In genomic region chr3:52509753-52510328, GRCh38 we compare ENCODE assay signal across 27 cellular contexts. TPM values are rescaled to one million over a fixed set of nuclear protein-coding genes. Genes with fewer than 3 reads are reported as not detected.
DNase-seq lines count a peak whose midpoint lies in the region; ATAC-seq and TF ChIP-seq lines count a peak whose summit lies in the region.
"Had no signal": no experiment of that assay in that cellular context is flagged by ENCODE, and none has a peak within 500 bp of the region (broad histone marks: within the 10 kb centered on the region; RNA-seq: fewer than 3 reads in every experiment).

No MANE protein-coding gene starts in this region.

- H3K4me1 ChIP-seq in OCI-LY3 (ENCODE audit: low read length), result no peaks in the 10 kb centered on the region
- H3K4me1 ChIP-seq in stomach, result no peaks in the 10 kb centered on the region
- H3K4me1 ChIP-seq: BE2C, left ventricle myocardium inferior, testis had no signal

- H3K9me3 ChIP-seq in OCI-LY3 (ENCODE audit: insufficient read depth, low read length) (no peaks in the 10 kb centered on the region), stomach (no peaks in the 10 kb centered on the region)
- H3K9me3 ChIP-seq: BE2C, left ventricle myocardium inferior, testis had no signal

- no peaks in the 10 kb centered on the region for H3K79me2 ChIP-seq in OCI-LY3 (ENCODE audit: low read length)

- H3K27me3 ChIP-seq in OCI-LY3 (ENCODE audit: low read depth, low read length) (peaks cover 8% of the 10 kb centered on the region; the same call in 1 of the 2 replicates), stomach (no peaks in the 10 kb centered on the region)
- H3K27me3 ChIP-seq: BE2C, testis had no signal

- H3K27ac ChIP-seq in OCI-LY3 (ENCODE audit: low read length) (no peak overlapping the region), stomach (no peak overlapping the region)
- H3K27ac ChIP-seq: coronary artery, GM23248, left ventricle myocardium inferior, testis had no signal

- H3K36me3 Mint-ChIP-seq in Calu3 (ENCODE audit: insufficient read depth, unreplicated experiment), result peaks cover 6% of the 10 kb centered on the region
- H3K36me3 Mint-ChIP-seq: activated CD8-positive, alpha-beta memory T cell treated with anti-CD3 and anti-CD28 coated beads, Interleukin-2, amount 10 ng/mL, durations not matched to agents 7 days and 5 days; CD8-positive, alpha-beta T cell had no signal

- CTCF ChIA-PET in Calu3 (lab: Charles Lee), result no interaction called here

- H3K4me3 Mint-ChIP-seq in Calu3 (ENCODE audit: low read depth, unreplicated experiment), result no peak overlapping the region
- H3K4me3 Mint-ChIP-seq: activated CD8-positive, alpha-beta memory T cell treated with anti-CD3 and anti-CD28 coated beads, Interleukin-2, amount 10 ng/mL, durations not matched to agents 7 days and 5 days; activated T-cell treated with anti-CD3 and anti-CD28 coated beads, Interleukin-2, amount 50 U/mL, for 4 hours; CD8-positive, alpha-beta T cell had no signal

- H3K4me3 ChIP-seq in OCI-LY3 (ENCODE audit: low read length) (no peak overlapping the region), stomach (no peak overlapping the region)
- H3K4me3 ChIP-seq: coronary artery, GM23248, left ventricle myocardium inferior, testis had no signal

- TF ChIP-seq CTCF in Calu3 (IDR thresholded peaks at IDR 0.05; ENCODE audit: unreplicated experiment) (no peak), GM12873 (IDR thresholded peaks at IDR 0.05; ENCODE audit: insufficient read depth, low read depth, low read length, missing control alignments) (peak; percentile 45), OCI-LY3 (IDR thresholded peaks at IDR 0.05; ENCODE audit: low read depth, low read length) (peak; percentile 34; the same call in 1 of the 2 replicates), stomach (IDR thresholded peaks at IDR 0.05) (no peak)

- H3K36me3 ChIP-seq in OCI-LY3 (replicated peaks; ENCODE audit: low read depth, low read length) (no peaks in the 10 kb centered on the region), stomach (peaks cover 0 to 56% (median 4%) of the 10 kb centered on the region in 4 donors)
- H3K36me3 ChIP-seq: BE2C had no signal

- H2AFZ ChIP-seq in OCI-LY3 (ENCODE audit: low read depth, low read length), result no peak overlapping the region
- H2AFZ ChIP-seq: GM23248 had no signal

- intact Hi-C loops in Calu3 (cut with micrococcal nuclease; ENCODE audit: unreplicated experiment), result no loop called here
- intact Hi-C loops in left colon (cut with DNase I, micrococcal nuclease), result no loop called here
- intact Hi-C loops in stomach (cut with DNase I; ENCODE audit: low total_unique reads), result no loop called here

- no peak for TF ChIP-seq EP300 in stomach (IDR thresholded peaks at IDR 0.05)

- peak; percentile 25 for ATAC-seq in left colon
- ATAC-seq: activated CD8-positive, alpha-beta memory T cell treated with anti-CD3 and anti-CD28 coated beads, Interleukin-2, amount 10 ng/mL, durations not matched to agents 7 days and 5 days; activated T-cell treated with anti-CD3 and anti-CD28 coated beads, Interleukin-2, amount 50 U/mL, for 4 hours; CD8-positive, alpha-beta T cell; esophagus mucosa; right cardiac atrium; stimulated activated naive CD8-positive, alpha-beta T cell treated with anti-CD3 and anti-CD28 coated beads, Interleukin-15, Interleukin-2, amounts not matched to agents 100 U/mL and 50 U/mL, for 24 hours had no signal

- no peaks in the 10 kb centered on the region for H4K20me1 ChIP-seq in OCI-LY3 (ENCODE audit: insufficient read depth, low read length)

- no peak for TF ChIP-seq POLR2A in stomach (IDR thresholded peaks at IDR 0.05)

- WGBS in stomach, 5 donors, result 55 to 68% (median 61%) methylated on average over 6 to 12 of the region's 12 CpGs

- H3K27me3 Mint-ChIP-seq in Calu3 (ENCODE audit: unreplicated experiment), result peaks cover 32% of the 10 kb centered on the region
- H3K27me3 Mint-ChIP-seq: activated CD8-positive, alpha-beta memory T cell treated with anti-CD3 and anti-CD28 coated beads, Interleukin-2, amount 10 ng/mL, durations not matched to agents 7 days and 5 days had no signal

- no peaks in the 10 kb centered on the region for H3K9me3 Mint-ChIP-seq in Calu3 (ENCODE audit: low read depth, unreplicated experiment)
- H3K9me3 Mint-ChIP-seq: activated T-cell treated with anti-CD3 and anti-CD28 coated beads, Interleukin-2, amount 50 U/mL, for 4 hours; CD8-positive, alpha-beta T cell had no signal

- H3K4me1 Mint-ChIP-seq in Calu3 (ENCODE audit: low read depth, unreplicated experiment), result peaks cover 24% of the 10 kb centered on the region

- H3K4me2 ChIP-seq in OCI-LY3 (ENCODE audit: low read length), result no peak overlapping the region

- H3K9ac ChIP-seq in OCI-LY3 (ENCODE audit: low read length), result no peak overlapping the region
- H3K9ac ChIP-seq: GM23248 had no signal

- no TSS peak for BruUV-seq in Calu3 (replicated peaks; lab: Mats Ljungman, UMichigan)

- H3K27ac Mint-ChIP-seq in Calu3 (ENCODE audit: unreplicated experiment), result no peak overlapping the region
- H3K27ac Mint-ChIP-seq: activated CD8-positive, alpha-beta memory T cell treated with anti-CD3 and anti-CD28 coated beads, Interleukin-2, amount 10 ng/mL, durations not matched to agents 7 days and 5 days; CD8-positive, alpha-beta T cell had no signal

- DNase-seq in Calu3, result peak; percentile 24
- DNase-seq in left colon, result no peak
- no peak for DNase-seq in stomach
- no peak for DNase-seq in NCI-H2196 treated with DMSO at 0.1 percent for 48 hours (lab: John Stamatoyannopoulos, UW; ENCODE audit: unreplicated experiment)
- DNase-seq in NCI-H2196 (lab: John Stamatoyannopoulos, UW; ENCODE audit: unreplicated experiment), result no peak
- DNase-seq: ACHN; activated CD8-positive, alpha-beta memory T cell treated with anti-CD3 and anti-CD28 coated beads, Interleukin-2, amount 10 ng/mL, durations not matched to agents 7 days and 5 days; activated T-cell treated with anti-CD3 and anti-CD28 coated beads, Interleukin-2, amount 50 U/mL, for 4 hours; BE2C; CD8-positive, alpha-beta T cell; DMS153; GM23248; head of caudate nucleus; left ventricle myocardium inferior; NCI-H1417 treated with DMSO at 0.1 percent for 48 hours; NCI-H2029 treated with DMSO at 0.1 percent for 48 hours; right cardiac atrium; stimulated activated CD4-positive, alpha-beta T cell treated with anti-CD3 and anti-CD28 coated beads, Interleukin-2, amount 100 ng/mL, for 24 hours; stimulated activated naive CD8-positive, alpha-beta T cell treated with anti-CD3 and anti-CD28 coated beads, Interleukin-15, Interleukin-2, amounts not matched to agents 100 U/mL and 50 U/mL, for 24 hours; T-helper 2 cell; testis had no signal

RNA-seq across cellular contexts. Expression of gene STAB1, which starts 14.7 kb away (rescaled TPM):
- total RNA-seq in Calu3 (2022), result 0.26 TPM in 1 of 2 replicates, not detected in the other
- total RNA-seq in left colon, result 100 to 1,000 TPM in 1 of 2 donors, 10 to 100 TPM in 1; 51.4 to 111 TPM
- 100 to 1,000 TPM in 2 of 5 donors, 10 to 100 TPM in 3; 51.6 to 295 (median 79.9) TPM for total RNA-seq in stomach
- polyA plus RNA-seq in stomach, result 10 to 100 TPM; 33.7 to 55.3 (median 48.6) TPM
- total RNA-seq: activated CD8-positive, alpha-beta memory T cell treated with anti-CD3 and anti-CD28 coated beads, Interleukin-2, amount 10 ng/mL, durations not matched to agents 7 days and 5 days; GM23248; HT1080; NCI-H460 had no signal
- polyA plus RNA-seq: GM23248 had no signal

RNA-seq across cellular contexts. Expression of gene NT5DC2, which starts 23.8 kb away (rescaled TPM):
- total RNA-seq in Calu3 (2022) (100 and 146 TPM in 2 replicates), left colon (10 to 100 TPM; 14.1 to 15.6 TPM), stomach (10 to 100 TPM in 4 of 5 donors, 1 to 10 TPM in 1; 4.6 to 26.8 (median 19.5) TPM)
- polyA plus RNA-seq in stomach, result 10 to 100 TPM; 15.6 to 56.2 (median 27.7) TPM

RNA-seq across cellular contexts. Expression of gene UQCC5, which starts 26.6 kb away (rescaled TPM):
- total RNA-seq in Calu3 (2022), result 14.0 and 15.1 TPM in 2 replicates
- total RNA-seq in left colon, result 10 to 100 TPM; 11.7 to 17.4 TPM
- 10 to 100 TPM in 1 of 5 donors, 1 to 10 TPM in 2, not detected in 2; 1.3 to 26.3 (median 2.8) TPM for total RNA-seq in stomach
- polyA plus RNA-seq in stomach, result 10 to 100 TPM; 22.7 to 58.5 (median 25.3) TPM

RNA-seq across cellular contexts. Expression of gene NISCH, which starts 54.4 kb away (rescaled TPM):
- total RNA-seq in Calu3 (2022) (58.6 and 67.4 TPM in 2 replicates), left colon (10 to 100 TPM; 57.3 to 58.1 TPM), stomach (100 to 1,000 TPM in 3 of 5 donors, 10 to 100 TPM in 2; 68.5 to 456 (median 147) TPM)
- polyA plus RNA-seq in stomach, result 10 to 100 TPM; 18.3 to 36.4 (median 19.9) TPM

RNA-seq across cellular contexts. Expression of gene TNNC1, which starts 56.0 kb away (rescaled TPM):
- total RNA-seq in Calu3 (2022) (25.5 and 26.5 TPM in 2 replicates), left colon (1 to 10 TPM in 1 of 2 donors, under 1 TPM in 1; 0.64 to 4.6 TPM), stomach (1 to 10 TPM in 2 of 5 donors, not detected in 3; 3.1 to 6.5 TPM)
- polyA plus RNA-seq in stomach, result 10 to 100 TPM in 2 of 3 donors, 1 to 10 TPM in 1; 4.9 to 41.1 (median 20.3) TPM
- total RNA-seq: GM23248, HT1080 had no signal
- polyA plus RNA-seq: GM23248 had no signal

Comparison
In these comparisons a context has a peak if more than half of its experiments do, and no peak if none do; other contexts are left out.
1. CTCF ChIP-seq: peak in GM12873 (single experiment) and OCI-LY3 (single experiment); none in Calu3 (single experiment) and stomach (0 of 7).
2. RNA of gene STAB1, which starts 14.7 kb away (total RNA-seq): 51.4 to 111 TPM in left colon and 51.6 to 295 TPM in stomach; 0.26 TPM in Calu3; every median in the first group is over 10 times any median in the second.